21 cellular contexts compared by ENCODE assay signal in genomic region chrX:134443461-134443860, GRCh38. TPM values are rescaled to one million over a fixed set of nuclear protein-coding genes. Genes with fewer than 3 reads are reported as not detected.
DNase-seq lines count a peak whose midpoint lies in the region; ATAC-seq and TF ChIP-seq lines count a peak whose summit lies in the region.
"Had no signal": no experiment of that assay in that cellular context is flagged by ENCODE, and none has a peak within 500 bp of the region (broad histone marks: within the 10 kb centered on the region; RNA-seq: fewer than 3 reads in every experiment).

No MANE protein-coding gene starts in this region.

- H3K4me3 ChIP-seq in Karpas-422 (ENCODE audit: low read length) (no peak overlapping the region), dorsolateral prefrontal cortex (no peak overlapping the region), stomach (no peak overlapping the region)
- H3K4me3 ChIP-seq: GM23248 had no signal

- H2AFZ ChIP-seq in Karpas-422 (ENCODE audit: low read length), result no peak overlapping the region
- H2AFZ ChIP-seq: GM23248 had no signal

- intact Hi-C loops in dorsolateral prefrontal cortex (cut with DNase I), result no loop called here
- intact Hi-C loops in stomach (cut with DNase I; ENCODE audit: low total_unique reads), result no loop called here

- DNase-seq in Karpas-422 (peak; percentile 37), dorsolateral prefrontal cortex (no peak), superior temporal gyrus (ENCODE audit: extremely low spot score) (peak; percentile 22), activated gamma-delta T cell (lab: John Stamatoyannopoulos, UW) (no peak), stomach (no peak), GM10266 (ENCODE audit: extremely low spot score) (no peak)
- DNase-seq: 8988T; C1 segment of cervical spinal cord; CD8-positive, alpha-beta T cell; DND-41; GM23248; H9; KG1; MV-4-11; NCI-H1105 treated with DMSO at 0.1 percent for 48 hours; NCI-H2081; NCI-H345; PC-3; Right ventricle myocardium superior; SW 1271 had no signal

- no peak for TF ChIP-seq EP300 in stomach (IDR thresholded peaks at IDR 0.05)

- H3K27me3 ChIP-seq in Karpas-422 (ENCODE audit: low read length) (no peaks in the 10 kb centered on the region), dorsolateral prefrontal cortex (peaks cover 0 to 33% (median 0%) of the 10 kb centered on the region in 45 donors), stomach (no peaks in the 10 kb centered on the region)

- H3K36me3 ChIP-seq in Karpas-422 (ENCODE audit: insufficient read depth, low read length) (no peaks in the 10 kb centered on the region), stomach (no peaks in the 10 kb centered on the region)

- H3K79me2 ChIP-seq in Karpas-422 (ENCODE audit: low read length), result no peaks in the 10 kb centered on the region

- TF ChIP-seq CTCF in dorsolateral prefrontal cortex (IDR thresholded peaks at IDR 0.05 in 54 of 56, conservative IDR thresholded peaks at IDR 0.05 in 2 of 56; ENCODE audit: low read depth in 1 of 56, partially characterized antibody in 56 of 56) (no peak), stomach (IDR thresholded peaks at IDR 0.05) (no peak), GM10266 (IDR thresholded peaks at IDR 0.05; ENCODE audit: control insufficient read depth, insufficient read depth, low read depth, missing control alignments) (no peak)

- WGBS in stomach, 5 donors, result 60 to 90% (median 75%) methylated on average over 2 of the region's 2 CpGs

- H3K4me2 ChIP-seq in Karpas-422 (ENCODE audit: low read depth, low read length, poor library complexity, severe bottlenecking), result peak overlapping the region; percentile 39

- no peak for TF ChIP-seq POLR2A in stomach (IDR thresholded peaks at IDR 0.05)

- no peak overlapping the region for H3K9ac ChIP-seq in Karpas-422 (ENCODE audit: low read length)
- H3K9ac ChIP-seq: GM23248 had no signal

- peak overlapping the region; percentile 86 for H3K27ac ChIP-seq in Karpas-422 (ENCODE audit: low read length)
- H3K27ac ChIP-seq in dorsolateral prefrontal cortex, result peak overlapping the region in 52 of 59 donors; percentile 12 to 87 (median 68)
- H3K27ac ChIP-seq in stomach, result no peak overlapping the region
- H3K27ac ChIP-seq: GM23248 had no signal

- H4K20me1 ChIP-seq in Karpas-422 (ENCODE audit: insufficient read depth, low read depth, low read length), result no peaks in the 10 kb centered on the region

- H3K9me2 ChIP-seq in Karpas-422 (replicated peaks; ENCODE audit: insufficient read depth, low read length), result no peaks in the 10 kb centered on the region

- ATAC-seq in GM18909 (IDR thresholded peaks at IDR 0.05; ENCODE audit: poor library complexity, unreplicated experiment), result peak; percentile 21
- ATAC-seq: CD8-positive, alpha-beta T cell had no signal

- H3K9me3 ChIP-seq in Karpas-422 (ENCODE audit: low read length) (no peaks in the 10 kb centered on the region), stomach (no peaks in the 10 kb centered on the region)

- peaks cover 19% of the 10 kb centered on the region for H3K4me1 ChIP-seq in Karpas-422 (ENCODE audit: low read length)
- H3K4me1 ChIP-seq in stomach, result no peaks in the 10 kb centered on the region

RNA-seq across cellular contexts. Expression of gene HPRT1, which starts 16.5 kb away (rescaled TPM):
- 17.1 and 52.2 TPM in 2 replicates for total RNA-seq in Karpas-422 (2014; rRNA removed; shearing (Covaris generic); ENCODE audit: low replicate concordance)
- total RNA-seq in dorsolateral prefrontal cortex (100 to 1,000 TPM in 41 of 120 experiments, 10 to 100 TPM in 79; 27.8 to 147 (median 91.5) TPM), stomach (10 to 100 TPM in 3 of 5 donors, 1 to 10 TPM in 1, under 1 TPM in 1; 0.87 to 81.1 (median 13.5) TPM)
- 10 to 100 TPM; 34.5 to 79.4 (median 45.8) TPM for polyA plus RNA-seq in stomach

Comparison
In these comparisons a context has a peak if more than half of its experiments do, and no peak if none do; other contexts are left out.
1. DNase-seq: peak in Karpas-422 (single experiment) and superior temporal gyrus (single experiment); none in dorsolateral prefrontal cortex (0 of 10), activated gamma-delta T cell (single experiment), stomach (single experiment) and GM10266 (single experiment).
2. H3K27ac ChIP-seq: peak in Karpas-422 (single experiment) and dorsolateral prefrontal cortex (52 of 59); none in stomach (0 of 5).